In the genomic region with DNA sequence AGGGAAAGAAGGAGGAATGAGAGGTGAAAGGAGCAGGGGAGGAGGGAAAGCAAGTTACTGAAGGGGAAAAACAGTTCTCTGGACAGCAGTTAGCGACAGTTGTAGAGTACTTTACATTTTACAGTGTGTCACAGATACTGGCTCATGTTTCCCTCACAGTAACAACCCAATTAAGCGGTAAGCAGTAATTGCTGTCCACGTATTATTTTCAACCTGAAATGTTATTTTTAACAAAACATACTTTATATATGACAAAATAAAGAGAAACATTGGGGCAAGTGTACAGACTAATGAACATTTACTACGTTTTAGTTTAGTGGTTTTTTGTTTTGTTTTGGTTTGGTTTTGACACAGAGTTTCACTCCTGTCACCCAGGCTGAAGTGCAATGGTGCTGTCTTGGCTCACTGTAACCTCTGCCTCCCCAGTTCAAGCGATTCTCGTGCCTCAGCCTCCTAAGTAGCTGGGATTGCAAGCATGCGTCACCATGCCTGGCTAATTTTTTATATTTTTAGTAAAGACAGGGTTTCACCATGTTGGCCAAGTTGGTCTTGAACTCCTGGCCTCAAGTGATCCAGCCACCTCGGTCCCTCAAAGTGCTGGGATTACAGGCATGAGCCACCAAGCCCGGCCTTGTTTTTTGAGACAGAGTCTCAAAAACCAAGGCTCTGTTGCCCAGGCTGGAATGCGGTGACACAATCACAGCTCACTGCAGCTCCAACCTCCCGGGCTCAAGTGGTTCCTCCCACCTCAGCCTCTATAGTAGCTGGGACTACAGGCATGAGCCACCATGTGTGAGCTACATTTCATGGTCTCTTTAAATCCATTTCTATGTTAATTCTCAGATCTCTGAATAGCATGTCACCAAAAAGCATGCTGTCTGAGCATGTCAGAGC, we compare ENCODE assay signal across 1 cellular context.
TF ChIP-seq lines count a peak whose summit lies in the region.

No MANE protein-coding gene starts in this region.

TF ChIP-seq in K562, 482 proteins besides CTCF, POLR2A, EP300 and RAD21 (continued from another document):
- TF ChIP-seq ZBTB12 (CRISPR knock-in tag; IDR thresholded peaks at IDR 0.05) (no peak), MIER1 (IDR thresholded peaks at IDR 0.05; ENCODE audit: low read depth) (0 out of 2 replicates have a peak, but pooled peaks have one; percentile 9), SP2 (IDR thresholded peaks at IDR 0.05; ENCODE audit: extremely low read depth, low read depth, low read length, poor library complexity, severe bottlenecking) (no peak), DDX20 (tag; IDR thresholded peaks at IDR 0.05; ENCODE audit: low read depth) (no peak), RB1 (IDR thresholded peaks at IDR 0.05; ENCODE audit: low read depth) (no peak), ZSCAN32 (CRISPR knock-in tag; IDR thresholded peaks at IDR 0.05) (0 out of 2 replicates have a peak, but pooled peaks have one; percentile 4), PRDM10 (IDR thresholded peaks at IDR 0.05; ENCODE audit: partially characterized antibody) (peak; percentile 37), ZNF165 (CRISPR knock-in tag; IDR thresholded peaks at IDR 0.05; ENCODE audit: borderline replicate concordance) (no peak), MYBL2 (IDR thresholded peaks at IDR 0.05; ENCODE audit: low read depth) (0 out of 2 replicates have a peak, but pooled peaks have one; percentile 8), MYBL2 (CRISPR knock-in tag; IDR thresholded peaks at IDR 0.05; ENCODE audit: borderline replicate concordance) (no peak)
- TF ChIP-seq, protein P1, sequence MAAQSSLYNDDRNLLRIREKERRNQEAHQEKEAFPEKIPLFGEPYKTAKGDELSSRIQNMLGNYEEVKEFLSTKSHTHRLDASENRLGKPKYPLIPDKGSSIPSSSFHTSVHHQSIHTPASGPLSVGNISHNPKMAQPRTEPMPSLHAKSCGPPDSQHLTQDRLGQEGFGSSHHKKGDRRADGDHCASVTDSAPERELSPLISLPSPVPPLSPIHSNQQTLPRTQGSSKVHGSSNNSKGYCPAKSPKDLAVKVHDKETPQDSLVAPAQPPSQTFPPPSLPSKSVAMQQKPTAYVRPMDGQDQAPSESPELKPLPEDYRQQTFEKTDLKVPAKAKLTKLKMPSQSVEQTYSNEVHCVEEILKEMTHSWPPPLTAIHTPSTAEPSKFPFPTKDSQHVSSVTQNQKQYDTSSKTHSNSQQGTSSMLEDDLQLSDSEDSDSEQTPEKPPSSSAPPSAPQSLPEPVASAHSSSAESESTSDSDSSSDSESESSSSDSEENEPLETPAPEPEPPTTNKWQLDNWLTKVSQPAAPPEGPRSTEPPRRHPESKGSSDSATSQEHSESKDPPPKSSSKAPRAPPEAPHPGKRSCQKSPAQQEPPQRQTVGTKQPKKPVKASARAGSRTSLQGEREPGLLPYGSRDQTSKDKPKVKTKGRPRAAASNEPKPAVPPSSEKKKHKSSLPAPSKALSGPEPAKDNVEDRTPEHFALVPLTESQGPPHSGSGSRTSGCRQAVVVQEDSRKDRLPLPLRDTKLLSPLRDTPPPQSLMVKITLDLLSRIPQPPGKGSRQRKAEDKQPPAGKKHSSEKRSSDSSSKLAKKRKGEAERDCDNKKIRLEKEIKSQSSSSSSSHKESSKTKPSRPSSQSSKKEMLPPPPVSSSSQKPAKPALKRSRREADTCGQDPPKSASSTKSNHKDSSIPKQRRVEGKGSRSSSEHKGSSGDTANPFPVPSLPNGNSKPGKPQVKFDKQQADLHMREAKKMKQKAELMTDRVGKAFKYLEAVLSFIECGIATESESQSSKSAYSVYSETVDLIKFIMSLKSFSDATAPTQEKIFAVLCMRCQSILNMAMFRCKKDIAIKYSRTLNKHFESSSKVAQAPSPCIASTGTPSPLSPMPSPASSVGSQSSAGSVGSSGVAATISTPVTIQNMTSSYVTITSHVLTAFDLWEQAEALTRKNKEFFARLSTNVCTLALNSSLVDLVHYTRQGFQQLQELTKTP (IDR thresholded peaks at IDR 0.05; ENCODE audit: low read depth in 1 of 2, partially characterized antibody in 2 of 2), result peak in 1 of 2 experiments; percentile 26
- TF ChIP-seq, protein P2, sequence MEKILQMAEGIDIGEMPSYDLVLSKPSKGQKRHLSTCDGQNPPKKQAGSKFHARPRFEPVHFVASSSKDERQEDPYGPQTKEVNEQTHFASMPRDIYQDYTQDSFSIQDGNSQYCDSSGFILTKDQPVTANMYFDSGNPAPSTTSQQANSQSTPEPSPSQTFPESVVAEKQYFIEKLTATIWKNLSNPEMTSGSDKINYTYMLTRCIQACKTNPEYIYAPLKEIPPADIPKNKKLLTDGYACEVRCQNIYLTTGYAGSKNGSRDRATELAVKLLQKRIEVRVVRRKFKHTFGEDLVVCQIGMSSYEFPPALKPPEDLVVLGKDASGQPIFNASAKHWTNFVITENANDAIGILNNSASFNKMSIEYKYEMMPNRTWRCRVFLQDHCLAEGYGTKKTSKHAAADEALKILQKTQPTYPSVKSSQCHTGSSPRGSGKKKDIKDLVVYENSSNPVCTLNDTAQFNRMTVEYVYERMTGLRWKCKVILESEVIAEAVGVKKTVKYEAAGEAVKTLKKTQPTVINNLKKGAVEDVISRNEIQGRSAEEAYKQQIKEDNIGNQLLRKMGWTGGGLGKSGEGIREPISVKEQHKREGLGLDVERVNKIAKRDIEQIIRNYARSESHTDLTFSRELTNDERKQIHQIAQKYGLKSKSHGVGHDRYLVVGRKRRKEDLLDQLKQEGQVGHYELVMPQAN (IDR thresholded peaks at IDR 0.05; ENCODE audit: borderline replicate concordance), result 0 out of 2 replicates have a peak, but pooled peaks have one; percentile 3
